In genomic region chr11:77141034-77141433, GRCh38 we compare ENCODE assay signal across 14 cellular contexts. TPM values are rescaled to one million over a fixed set of nuclear protein-coding genes. Genes with fewer than 3 reads are reported as not detected.
A peak's percentile ranks its signal among the peaks of the same experiment; 100 is the strongest.
DNase-seq lines count a peak whose midpoint lies in the region; ATAC-seq, FAIRE-seq and TF ChIP-seq lines count a peak whose summit lies in the region.
"Had no signal": no experiment of that assay in that cellular context is flagged by ENCODE, and none has a peak within 500 bp of the region (broad histone marks: within the 10 kb centered on the region; RNA-seq: fewer than 3 reads in every experiment).

No MANE protein-coding gene starts in this region.

- H3K36me3 Mint-ChIP-seq in CD4-positive, alpha-beta T cell (ENCODE audit: low read depth): no peaks in the 10 kb centered on the region

- DNase-seq in NCI-H1417 (lab: John Stamatoyannopoulos, UW) (peak; percentile 26 to 67 (median 44)), NCI-H1417 treated with DMSO at 0.1 percent for 48 hours (lab: John Stamatoyannopoulos, UW) (no peak), NCI-H187 (lab: John Stamatoyannopoulos, UW) (peak; percentile 8 to 31), brain microvascular endothelial cell (peak; percentile 79), osteoblast (ENCODE audit: insufficient read length, low spot score, missing footprints) (peak; percentile 96), GM19239 (ENCODE audit: insufficient read length, low spot score) (no peak)
- no peak for DNase-seq in CD4-positive, alpha-beta T cell
- DNase-seq: glutamatergic neuron, NCI-H446, retina had no signal

- H3K27me3 Mint-ChIP-seq in CD4-positive, alpha-beta T cell: peaks cover 27% of the 10 kb centered on the region
- H3K27me3 Mint-ChIP-seq: central memory CD8-positive, alpha-beta T cell had no signal

- H2AFZ ChIP-seq in osteoblast (ENCODE audit: low read length): no peak overlapping the region

- intact Hi-C loops in CD4-positive, alpha-beta T cell (cut with DNase I, micrococcal nuclease): no loop called here

- H3K9me3 ChIP-seq in osteoblast (ENCODE audit: low read depth, low read length): no peaks in the 10 kb centered on the region
- H3K9me3 ChIP-seq in CD4-positive, alpha-beta T cell (ENCODE audit: control insufficient read depth, low read length): no peaks in the 10 kb centered on the region

- H3K79me2 ChIP-seq in osteoblast (ENCODE audit: insufficient read depth, low read length): no peaks in the 10 kb centered on the region

- FAIRE-seq in GM19239 (lab: Jason Lieb, UNC): no peak
- FAIRE-seq: A204.1 had no signal

- no peak overlapping the region for H3K4me3 Mint-ChIP-seq in CD4-positive, alpha-beta T cell
- H3K4me3 Mint-ChIP-seq: central memory CD8-positive, alpha-beta T cell had no signal

- peaks cover 17% of the 10 kb centered on the region for H3K4me1 ChIP-seq in osteoblast (ENCODE audit: insufficient read depth, low read length)

- no peak for TF ChIP-seq CTCF in brain microvascular endothelial cell (IDR thresholded peaks at IDR 0.05; ENCODE audit: low read depth, low read length, missing control alignments)
- TF ChIP-seq CTCF in osteoblast (IDR thresholded peaks at IDR 0.05; ENCODE audit: extremely low read depth, low read depth, low read length): no peak
- TF ChIP-seq CTCF in CD4-positive, alpha-beta T cell (IDR thresholded peaks at IDR 0.05): no peak

- CTCF ChIA-PET in CD4-positive, alpha-beta T cell (lab: Charles Lee): no interaction called here

- no peak overlapping the region for H3K4me2 ChIP-seq in osteoblast (ENCODE audit: insufficient read depth, low read length)

- peaks cover 6% of the 10 kb centered on the region for H3K4me1 Mint-ChIP-seq in CD4-positive, alpha-beta T cell (ENCODE audit: low read depth)

- no peaks in the 10 kb centered on the region for H3K9me3 Mint-ChIP-seq in CD4-positive, alpha-beta T cell
- H3K9me3 Mint-ChIP-seq: central memory CD8-positive, alpha-beta T cell had no signal

- H3K27me3 ChIP-seq in brain microvascular endothelial cell (replicated peaks) (no peaks in the 10 kb centered on the region), osteoblast (ENCODE audit: insufficient read depth, low read length) (peaks cover 4% of the 10 kb centered on the region)
- no peaks in the 10 kb centered on the region for H3K27me3 ChIP-seq in CD4-positive, alpha-beta T cell (ENCODE audit: control insufficient read depth, insufficient read depth, low read length)

- no peak overlapping the region for H3K27ac Mint-ChIP-seq in CD4-positive, alpha-beta T cell

- POLR2A ChIA-PET in CD4-positive, alpha-beta T cell (lab: Charles Lee): no interaction called here

- no peak for ATAC-seq in CD4-positive, alpha-beta T cell (ENCODE audit: poor library complexity)
- no peak for ATAC-seq in GM19328 (IDR thresholded peaks at IDR 0.05; ENCODE audit: unreplicated experiment)

- H3K27ac ChIP-seq in brain microvascular endothelial cell (no peak overlapping the region), osteoblast (ENCODE audit: low read depth, low read length) (peak overlapping the region; percentile 44)
- no peak overlapping the region for H3K27ac ChIP-seq in CD4-positive, alpha-beta T cell (ENCODE audit: low read depth, low read length)

- H4K20me1 ChIP-seq in osteoblast (ENCODE audit: insufficient read depth, low read length): no peaks in the 10 kb centered on the region

- no peak overlapping the region for H3K4me3 ChIP-seq in brain microvascular endothelial cell (ENCODE audit: low read depth, low read length)
- no peak overlapping the region for H3K4me3 ChIP-seq in osteoblast (ENCODE audit: insufficient read depth, low read length)

- H3K36me3 ChIP-seq in brain microvascular endothelial cell (replicated peaks) (no peaks in the 10 kb centered on the region), osteoblast (ENCODE audit: insufficient read depth, low read length) (no peaks in the 10 kb centered on the region)

- in situ Hi-C loops in brain microvascular endothelial cell (cut with HindIII; ENCODE audit: low pct_ligation_motif_present, low sequenced_read_pairs): no loop called here

RNA-seq across cellular contexts. Expression of gene MYO7A, which starts 13.0 kb away (rescaled TPM):
- under 0.01 TPM in 2 replicates for total RNA-seq in osteoblast
- under 1 TPM; 0.61 to 0.63 TPM for total RNA-seq in CD4-positive, alpha-beta T cell

RNA-seq across cellular contexts. Expression of gene OMP, which starts 38.4 kb away (rescaled TPM):
- 0.88 TPM in 1 of 2 replicates, not detected in the other for total RNA-seq in osteoblast
- not detected for total RNA-seq in CD4-positive, alpha-beta T cell
- total RNA-seq: T-helper 1 cell treated with Interleukin-12 subunit alpha and Interleukin-12 subunit beta and Interleukin-4 antibody, amounts not matched to agents 30 ng/mL and 1 ng/mL, for 36 hours had no signal

Comparison
In these comparisons a context has a peak if more than half of its experiments do, and no peak if none do; other contexts are left out.
1. DNase-seq: peak in NCI-H1417 (3 of 3), NCI-H187 (2 of 2), brain microvascular endothelial cell (single experiment) and osteoblast (single experiment); none in NCI-H1417 treated with DMSO at 0.1 percent for 48 hours (single experiment), GM19239 (single experiment) and CD4-positive, alpha-beta T cell (0 of 10).